9 cellular contexts compared by ENCODE assay signal in the genomic region with DNA sequence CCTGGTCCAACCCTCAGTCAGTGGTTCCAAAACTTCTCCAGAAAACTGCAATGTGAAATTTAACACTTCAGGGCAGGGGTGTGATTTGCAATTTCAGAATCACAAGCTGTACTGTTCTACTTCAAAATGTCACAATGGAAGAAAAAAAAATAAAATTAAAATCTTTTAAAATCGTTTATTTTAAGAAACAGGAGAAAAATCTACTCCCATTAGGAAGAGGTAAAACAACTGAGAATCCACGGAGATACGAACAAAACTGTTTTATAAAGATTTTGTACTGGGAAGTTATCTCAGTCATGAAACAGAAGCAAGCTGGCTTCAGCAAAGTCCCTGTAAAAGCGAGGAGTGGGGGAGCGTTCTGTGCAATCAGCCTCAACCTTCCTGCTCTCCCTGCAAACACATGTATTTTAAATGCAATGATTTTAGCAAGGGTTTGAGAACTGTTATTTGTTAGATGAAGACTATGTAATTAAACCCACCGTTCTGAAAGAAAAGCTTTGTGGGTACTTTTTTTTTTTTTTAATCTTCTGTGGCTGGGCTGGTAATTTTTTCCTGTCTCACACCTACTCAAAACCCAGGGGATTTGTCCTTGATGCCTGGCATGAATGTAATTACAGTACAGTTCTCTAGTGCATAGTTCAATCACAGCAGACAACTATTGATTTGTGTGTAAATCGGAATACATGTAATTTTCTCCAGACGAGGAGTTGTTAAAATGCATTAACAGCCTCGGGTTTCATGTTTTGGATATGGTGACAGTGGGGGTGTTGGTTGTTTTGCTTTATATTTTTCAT.
A peak's percentile ranks its signal among the peaks of the same experiment; 100 is the strongest.
DNase-seq lines count a peak whose midpoint lies in the region; ATAC-seq, FAIRE-seq and TF ChIP-seq lines count a peak whose summit lies in the region.
"Had no signal": no experiment of that assay in that cellular context is flagged by ENCODE, and none has a peak within 500 bp of the region (broad histone marks: within the 10 kb centered on the region; RNA-seq: fewer than 3 reads in every experiment).

No MANE protein-coding gene starts in this region.

- TF ChIP-seq POLR2A in HepG2 (IDR thresholded peaks at IDR 0.05; ENCODE audit: insufficient read depth in 1 of 2, low read depth in 2 of 2, low read length in 2 of 2) = no peak

- H3K36me3 ChIP-seq in ACC112 (ENCODE audit: insufficient read depth, low read length) = no peaks in the 10 kb centered on the region
- no peaks in the 10 kb centered on the region for H3K36me3 ChIP-seq in HepG2 (replicated peaks in 1 of 2; ENCODE audit: control insufficient read depth in 1 of 2, insufficient read depth in 2 of 2, low read length in 2 of 2)

- H3K27ac ChIP-seq in ACC112 (ENCODE audit: low read depth, low read length) = peak overlapping the region; percentile 73
- H3K27ac ChIP-seq in HepG2 (ENCODE audit: extremely low read length, insufficient read depth, low read length) = peak overlapping the region; percentile 48

- no peak overlapping the region for H3K4me2 ChIP-seq in HepG2 (ENCODE audit: low read depth, low read length)

- H3K9me3 ChIP-seq in HepG2 (ENCODE audit: low read length) = peaks cover 4% of the 10 kb centered on the region; the same call in 1 of the 2 replicates

- H3K79me2 ChIP-seq in ACC112 (ENCODE audit: control insufficient read depth, insufficient read depth, low read length, unreplicated experiment) = no peaks in the 10 kb centered on the region
- H3K79me2 ChIP-seq in HepG2 (ENCODE audit: insufficient read depth, low read length) = no peaks in the 10 kb centered on the region

- TF ChIP-seq EP300 in HepG2 (IDR thresholded peaks at IDR 0.05; ENCODE audit: low read depth in 2 of 2, low read length in 2 of 2) (no peak), HepG2 (CRISPR knock-in tag; IDR thresholded peaks at IDR 0.05; ENCODE audit: borderline replicate concordance) (no peak)

- in situ Hi-C loops in HepG2 (cut with HindIII; ENCODE audit: extremely low pct_ligation_motif_present, low pct_unique_long_range_greater_than_20kb) = no loop called here

- no TSS peak for BruUV-seq in HepG2 (replicated peaks; lab: Mats Ljungman, UMichigan)

- 49% methylated on average over 9 of the region's 9 CpGs for WGBS in HepG2 (ENCODE audit: low lambda C conversion rate)

- peak; percentile 76 for DNase-seq in NCI-H1436 (lab: John Stamatoyannopoulos, UW)
- DNase-seq in amniotic epithelial cell (ENCODE audit: low read depth) = peak; percentile 32
- no peak for DNase-seq in HepG2 (ENCODE audit: low spot score)
- no peak for DNase-seq in RKO (ENCODE audit: low spot score)
- DNase-seq in cerebellar nuclear complex (lab: John Stamatoyannopoulos, UW) = no peak
- no peak for DNase-seq in C1 segment of cervical spinal cord (lab: John Stamatoyannopoulos, UW)
- DNase-seq: activated T-cell treated with anti-CD3 and anti-CD28 coated beads, Interleukin-2, amount 50 U/mL, for 4 hours had no signal

- H3K4me3 ChIP-seq in ACC112 (ENCODE audit: low read depth, low read length) = peak overlapping the region; percentile 30
- H3K4me3 ChIP-seq in HepG2 (replicated peaks in 1 of 3; ENCODE audit: insufficient read depth in 1 of 3, low read depth in 2 of 3, low read length in 3 of 3) = no peak overlapping the region

- CTCF ChIA-PET in HepG2 (lab: Yijun Ruan, JAX; ENCODE audit: low intra/inter-chr PET ratio, low total read pairs) = no interaction called here

- no peaks in the 10 kb centered on the region for H4K20me1 ChIP-seq in HepG2 (ENCODE audit: insufficient read depth, low read length)

- no peak overlapping the region for H3K9ac ChIP-seq in HepG2 (ENCODE audit: insufficient read depth, low read depth, low read length)

- peak; percentile 74 for ATAC-seq in HepG2
- no peak for ATAC-seq in GM21786 (IDR thresholded peaks at IDR 0.05; ENCODE audit: unreplicated experiment)
- ATAC-seq: activated T-cell treated with anti-CD3 and anti-CD28 coated beads, Interleukin-2, amount 50 U/mL, for 4 hours had no signal

- peaks cover 22% of the 10 kb centered on the region for H3K4me1 ChIP-seq in ACC112 (ENCODE audit: control insufficient read depth, insufficient read depth, low read length, unreplicated experiment)
- H3K4me1 ChIP-seq in HepG2 (ENCODE audit: insufficient read depth, low read length) = peaks cover 40% of the 10 kb centered on the region

- POLR2A ChIA-PET in HepG2 (lab: Yijun Ruan, JAX) = interaction anchor here (2.0 kb wide), 1 partner anchor 154 kb away, joined by 5 read pairs; a partner anchor contains a TSS

- H2AFZ ChIP-seq in ACC112 (ENCODE audit: low read length, unreplicated experiment) (peak overlapping the region; percentile 19), HepG2 (ENCODE audit: low read length) (no peak overlapping the region)

- H3K27me3 ChIP-seq in ACC112 (ENCODE audit: insufficient read depth, low read length) = no peaks in the 10 kb centered on the region
- H3K27me3 ChIP-seq in HepG2 (ENCODE audit: control insufficient read depth in 1 of 2, insufficient read depth in 2 of 2, low read length in 2 of 2) = no peaks in the 10 kb centered on the region

- intact Hi-C loops in HepG2 (cut with micrococcal nuclease; ENCODE audit: unreplicated experiment) = no loop called here

- TF ChIP-seq RAD21 in HepG2 (CRISPR knock-in tag; IDR thresholded peaks at IDR 0.05) = no peak

- no peak for TF ChIP-seq CTCF in HepG2 (CRISPR knock-in tag; IDR thresholded peaks at IDR 0.05)

- no peak for FAIRE-seq in HepG2 (lab: Jason Lieb, UNC)

TF ChIP-seq in HepG2, 621 proteins besides CTCF, POLR2A, EP300 and RAD21 (continues in another document):
- TF ChIP-seq ZNF235 (CRISPR knock-in tag; IDR thresholded peaks at IDR 0.05; ENCODE audit: borderline replicate concordance) (no peak), TBX2 (CRISPR knock-in tag; IDR thresholded peaks at IDR 0.05; ENCODE audit: borderline replicate concordance) (no peak), HNF4G (IDR thresholded peaks at IDR 0.05; ENCODE audit: borderline replicate concordance, low read depth, low read length) (peak; percentile 8; the same call in 1 of the 2 replicates), HNF4G (CRISPR knock-in tag; IDR thresholded peaks at IDR 0.05; ENCODE audit: borderline replicate concordance, low read depth) (no peak), SMAD9 (CRISPR knock-in tag; IDR thresholded peaks at IDR 0.05) (no peak), KLF9 (CRISPR knock-in tag; IDR thresholded peaks at IDR 0.05; ENCODE audit: low read depth) (no peak), KDM3A (CRISPR knock-in tag; IDR thresholded peaks at IDR 0.05; ENCODE audit: low read depth) (no peak), HNF4A (CRISPR knock-in tag; IDR thresholded peaks at IDR 0.05) (peak; percentile 46), MEIS2 (CRISPR knock-in tag; IDR thresholded peaks at IDR 0.05) (no peak), HCFC1 (IDR thresholded peaks at IDR 0.05; ENCODE audit: low read depth, low read length) (no peak), GATAD2A (CRISPR knock-in tag; IDR thresholded peaks at IDR 0.05) (0 out of 2 replicates have a peak, but pooled peaks have one; percentile 25), RBFOX2 (IDR thresholded peaks at IDR 0.05; ENCODE audit: low read depth, low read length) (no peak), NFE2L1 (CRISPR knock-in tag; IDR thresholded peaks at IDR 0.05; ENCODE audit: borderline replicate concordance) (no peak), SMAD3 (CRISPR knock-in tag; IDR thresholded peaks at IDR 0.05) (no peak), RFX1 (IDR thresholded peaks at IDR 0.05) (no peak), STAG1 (CRISPR knock-in tag; IDR thresholded peaks at IDR 0.05) (no peak), HDAC6 (IDR thresholded peaks at IDR 0.05; ENCODE audit: low read depth, low read length) (no peak)
- TF ChIP-seq, protein P1, sequence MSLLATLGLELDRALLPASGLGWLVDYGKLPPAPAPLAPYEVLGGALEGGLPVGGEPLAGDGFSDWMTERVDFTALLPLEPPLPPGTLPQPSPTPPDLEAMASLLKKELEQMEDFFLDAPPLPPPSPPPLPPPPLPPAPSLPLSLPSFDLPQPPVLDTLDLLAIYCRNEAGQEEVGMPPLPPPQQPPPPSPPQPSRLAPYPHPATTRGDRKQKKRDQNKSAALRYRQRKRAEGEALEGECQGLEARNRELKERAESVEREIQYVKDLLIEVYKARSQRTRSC (CRISPR knock-in tag; IDR thresholded peaks at IDR 0.05; ENCODE audit: low read depth) = no peak
- TF ChIP-seq, protein P2, sequence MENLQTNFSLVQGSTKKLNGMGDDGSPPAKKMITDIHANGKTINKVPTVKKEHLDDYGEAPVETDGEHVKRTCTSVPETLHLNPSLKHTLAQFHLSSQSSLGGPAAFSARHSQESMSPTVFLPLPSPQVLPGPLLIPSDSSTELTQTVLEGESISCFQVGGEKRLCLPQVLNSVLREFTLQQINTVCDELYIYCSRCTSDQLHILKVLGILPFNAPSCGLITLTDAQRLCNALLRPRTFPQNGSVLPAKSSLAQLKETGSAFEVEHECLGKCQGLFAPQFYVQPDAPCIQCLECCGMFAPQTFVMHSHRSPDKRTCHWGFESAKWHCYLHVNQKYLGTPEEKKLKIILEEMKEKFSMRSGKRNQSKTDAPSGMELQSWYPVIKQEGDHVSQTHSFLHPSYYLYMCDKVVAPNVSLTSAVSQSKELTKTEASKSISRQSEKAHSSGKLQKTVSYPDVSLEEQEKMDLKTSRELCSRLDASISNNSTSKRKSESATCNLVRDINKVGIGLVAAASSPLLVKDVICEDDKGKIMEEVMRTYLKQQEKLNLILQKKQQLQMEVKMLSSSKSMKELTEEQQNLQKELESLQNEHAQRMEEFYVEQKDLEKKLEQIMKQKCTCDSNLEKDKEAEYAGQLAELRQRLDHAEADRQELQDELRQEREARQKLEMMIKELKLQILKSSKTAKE (CRISPR knock-in tag; IDR thresholded peaks at IDR 0.05; ENCODE audit: borderline replicate concordance) = no peak

Comparison
In these comparisons a context has a peak if more than half of its experiments do, and no peak if none do; other contexts are left out.
1. DNase-seq: peak in NCI-H1436 (single experiment) and amniotic epithelial cell (single experiment); none in HepG2 (single experiment), RKO (single experiment), cerebellar nuclear complex (0 of 2) and C1 segment of cervical spinal cord (0 of 14).